Comparison of ENCODE assay signal across 8 cellular contexts in genomic region chr14:55102141-55102547, GRCh38. TPM values are rescaled to one million over a fixed set of nuclear protein-coding genes. Genes with fewer than 3 reads are reported as not detected.
A peak's percentile ranks its signal among the peaks of the same experiment; 100 is the strongest.
DNase-seq lines count a peak whose midpoint lies in the region; ATAC-seq and TF ChIP-seq lines count a peak whose summit lies in the region.

No MANE protein-coding gene starts in this region.

- H3K27ac ChIP-seq in VCaP (peak overlapping the region; percentile 83), coronary artery (peak overlapping the region; percentile 72 to 84), lung (ENCODE audit: low read depth in 1 of 2, low read length in 1 of 2) (peak overlapping the region; percentile 87 to 90)

- no peaks in the 10 kb centered on the region for H3K27me3 Mint-ChIP-seq in stimulated activated naive CD8-positive, alpha-beta T cell treated with anti-CD3 and anti-CD28 coated beads, Interleukin-15, Interleukin-2, amounts not matched to agents 100 ng/mL and 50 ng/mL, for 24 hours

- H3K9me3 ChIP-seq in lung (ENCODE audit: control insufficient read depth in 2 of 2, insufficient read depth in 1 of 2, low read length in 1 of 2), result no peaks in the 10 kb centered on the region

- peaks cover 11% of the 10 kb centered on the region for H3K9me3 Mint-ChIP-seq in stimulated activated naive CD8-positive, alpha-beta T cell treated with anti-CD3 and anti-CD28 coated beads, Interleukin-15, Interleukin-2, amounts not matched to agents 100 ng/mL and 50 ng/mL, for 24 hours

- DNase-seq in ACHN (peak; percentile 58), NCI-H1694 (lab: John Stamatoyannopoulos, UW) (peak; percentile 17), coronary artery (ENCODE audit: low spot score) (peak; percentile 90), lung (ENCODE audit: low spot score) (peak; percentile 89)

- H3K4me1 Mint-ChIP-seq in stimulated activated naive CD8-positive, alpha-beta T cell treated with anti-CD3 and anti-CD28 coated beads, Interleukin-15, Interleukin-2, amounts not matched to agents 100 ng/mL and 50 ng/mL, for 24 hours (ENCODE audit: low read depth), result peaks cover 51% of the 10 kb centered on the region

- H3K4me1 ChIP-seq in lung (ENCODE audit: control insufficient read depth in 2 of 2, insufficient read depth in 2 of 2, low read length in 2 of 2), result peaks cover 19 to 30% of the 10 kb centered on the region in 2 donors

- ATAC-seq in GM18511 (IDR thresholded peaks at IDR 0.05; ENCODE audit: unreplicated experiment), result peak; percentile 67
- ATAC-seq in HG02884 (IDR thresholded peaks at IDR 0.05; ENCODE audit: unreplicated experiment), result peak; percentile 51
- peak; percentile 75 for ATAC-seq in lung (ENCODE audit: insufficient read depth, low FRiP score)

- H3K27ac Mint-ChIP-seq in stimulated activated naive CD8-positive, alpha-beta T cell treated with anti-CD3 and anti-CD28 coated beads, Interleukin-15, Interleukin-2, amounts not matched to agents 100 ng/mL and 50 ng/mL, for 24 hours, result peak overlapping the region; percentile 84

- TF ChIP-seq CTCF in VCaP (conservative IDR thresholded peaks at IDR 0.05) (no peak), coronary artery (IDR thresholded peaks at IDR 0.05) (no peak), lung (IDR thresholded peaks at IDR 0.05; ENCODE audit: control extremely low read depth, extremely low read depth) (no peak)

- H3K36me3 Mint-ChIP-seq in stimulated activated naive CD8-positive, alpha-beta T cell treated with anti-CD3 and anti-CD28 coated beads, Interleukin-15, Interleukin-2, amounts not matched to agents 100 ng/mL and 50 ng/mL, for 24 hours (ENCODE audit: low read depth), result peaks cover 9% of the 10 kb centered on the region

- in situ Hi-C loops in ACHN (cut with HindIII; ENCODE audit: low pct_ligation_motif_present, low pct_unique_long_range_greater_than_20kb, low sequenced_read_pairs), result no loop called here

- H3K4me3 ChIP-seq in coronary artery (no peak overlapping the region), lung (no peak overlapping the region)

- peak overlapping the region; percentile 58 for H3K4me3 Mint-ChIP-seq in stimulated activated naive CD8-positive, alpha-beta T cell treated with anti-CD3 and anti-CD28 coated beads, Interleukin-15, Interleukin-2, amounts not matched to agents 100 ng/mL and 50 ng/mL, for 24 hours

- H3K36me3 ChIP-seq in lung (ENCODE audit: control insufficient read depth in 2 of 2, insufficient read depth in 2 of 2, low read length in 2 of 2), result no peaks in the 10 kb centered on the region

- WGBS in lung, 2 donors, result 2 to 4% methylated on average over 7 of the region's 7 CpGs

- H3K27me3 ChIP-seq in lung (ENCODE audit: control insufficient read depth, insufficient read depth), result no peaks in the 10 kb centered on the region

RNA-seq across cellular contexts. Expression of gene LGALS3, which starts 26.9 kb away (rescaled TPM):
- 100 to 1,000 TPM; 166 to 373 TPM for total RNA-seq in lung
- 100 to 1,000 TPM; 512 to 875 TPM for polyA plus RNA-seq in lung

RNA-seq across cellular contexts. Expression of gene MAPK1IP1L, which starts 50.7 kb away (rescaled TPM):
- 10 to 100 TPM; 36.9 to 87.4 TPM for total RNA-seq in lung
- 10 to 100 TPM; 25.8 to 61.3 TPM for polyA plus RNA-seq in lung

Comparison
In these comparisons a context has a peak if more than half of its experiments do, and no peak if none do; other contexts are left out.
1. DNase-seq: peak in every context shown above with its lines; median percentile 90 in coronary artery; 89 in lung; 58 in ACHN; 17 in NCI-H1694.